In genomic region chr18:46084431-46084830, GRCh38 we compare ENCODE assay signal across 22 cellular contexts. TPM values are rescaled to one million over a fixed set of nuclear protein-coding genes. Genes with fewer than 3 reads are reported as not detected.
DNase-seq lines count a peak whose midpoint lies in the region; ATAC-seq and TF ChIP-seq lines count a peak whose summit lies in the region.
"Had no signal": no experiment of that assay in that cellular context is flagged by ENCODE, and none has a peak within 500 bp of the region (broad histone marks: within the 10 kb centered on the region; RNA-seq: fewer than 3 reads in every experiment).

No MANE protein-coding gene starts in this region.

- CTCF ChIA-PET in Panc1 (lab: Charles Lee), result no interaction called here

- H3K56ac ChIP-seq in mesendoderm (ENCODE audit: low read length), result no peak overlapping the region

- H4K8ac ChIP-seq in mesendoderm (ENCODE audit: low read depth, low read length), result no peak overlapping the region

- H3K27me3 Mint-ChIP-seq in activated naive CD8-positive, alpha-beta T cell treated with anti-CD3 and anti-CD28 coated beads, Interleukin-2, amount 50 U/mL, for 24 hours, result no peaks in the 10 kb centered on the region
- no peaks in the 10 kb centered on the region for H3K27me3 Mint-ChIP-seq in activated naive CD8-positive, alpha-beta T cell treated with anti-CD3 and anti-CD28 coated beads for 36 hours

- H3K36me3 ChIP-seq in Panc1 (ENCODE audit: control insufficient read depth, insufficient read depth, low read length) (peaks cover 26% of the 10 kb centered on the region), mesendoderm (ENCODE audit: control insufficient read depth, insufficient read depth, low read length) (peaks cover 15% of the 10 kb centered on the region)

- H3K4me1 ChIP-seq in Panc1 (ENCODE audit: control insufficient read depth, insufficient read depth, low read length) (no peaks in the 10 kb centered on the region), mesendoderm (ENCODE audit: control insufficient read depth, low read depth, low read length) (no peaks in the 10 kb centered on the region)

- peak overlapping the region; percentile 12 for H3K27ac Mint-ChIP-seq in activated naive CD8-positive, alpha-beta T cell treated with anti-CD3 and anti-CD28 coated beads, Interleukin-2, amount 50 U/mL, for 24 hours
- no peak overlapping the region for H3K27ac Mint-ChIP-seq in activated naive CD8-positive, alpha-beta T cell treated with anti-CD3 and anti-CD28 coated beads for 36 hours
- H3K27ac Mint-ChIP-seq: GM23338, H9, HFFc6 had no signal

- no peak overlapping the region for H3K23ac ChIP-seq in mesendoderm (ENCODE audit: low read length)

- H2BK120ac ChIP-seq in mesendoderm (ENCODE audit: low read depth, low read length), result no peak overlapping the region

- POLR2A ChIA-PET in Panc1 (lab: Charles Lee), result no interaction called here

- H2BK5ac ChIP-seq in mesendoderm (ENCODE audit: low read length), result no peak overlapping the region

- H3K4ac ChIP-seq in mesendoderm (ENCODE audit: low read depth, low read length), result no peak overlapping the region

- H3K27ac ChIP-seq in Panc1 (ENCODE audit: low read length) (no peak overlapping the region), mesendoderm (ENCODE audit: low read depth, low read length) (no peak overlapping the region)
- H3K27ac ChIP-seq: C4-2B, SK-N-MC had no signal

- no peak for ATAC-seq in activated naive CD8-positive, alpha-beta T cell treated with anti-CD3 and anti-CD28 coated beads, Interleukin-2, amount 50 U/mL, for 24 hours
- no peak for ATAC-seq in Panc1
- ATAC-seq: GM23338 had no signal

- TF ChIP-seq CTCF in Panc1 (IDR thresholded peaks at IDR 0.05), result no peak

- in situ Hi-C loops in Panc1 (cut with HindIII; ENCODE audit: low pct_unique_long_range_greater_than_20kb, low sequenced_read_pairs), result no loop called here

- no peak overlapping the region for H2BK15ac ChIP-seq in mesendoderm (replicated peaks; ENCODE audit: low read depth)

- no peak overlapping the region for H3K4me2 ChIP-seq in mesendoderm (ENCODE audit: low read length)
- H3K4me2 ChIP-seq: GM23338 had no signal

- H3K9ac ChIP-seq in mesendoderm (ENCODE audit: low read length), result no peak overlapping the region

- H3K27me3 ChIP-seq in Panc1 (ENCODE audit: control insufficient read depth, insufficient read depth, low read length) (no peaks in the 10 kb centered on the region), mesendoderm (ENCODE audit: insufficient read depth, low read length, poor library complexity) (no peaks in the 10 kb centered on the region)

- H2AK5ac ChIP-seq in mesendoderm (ENCODE audit: low read length), result no peak overlapping the region

- no CpG with 5 or more reads among the region's 2 CpGs for WGBS in mesendoderm (ENCODE audit: extremely low coverage, insufficient coverage, low lambda C conversion rate)

- H3K4me1 Mint-ChIP-seq in activated naive CD8-positive, alpha-beta T cell treated with anti-CD3 and anti-CD28 coated beads, Interleukin-2, amount 50 U/mL, for 24 hours, result no peaks in the 10 kb centered on the region
- peaks cover 7% of the 10 kb centered on the region for H3K4me1 Mint-ChIP-seq in activated naive CD8-positive, alpha-beta T cell treated with anti-CD3 and anti-CD28 coated beads for 36 hours
- H3K4me1 Mint-ChIP-seq: GM23338, H9 had no signal

- DNase-seq in activated naive CD8-positive, alpha-beta T cell treated with anti-CD3 and anti-CD28 coated beads, Interleukin-2, amount 50 U/mL, for 24 hours, result no peak
- DNase-seq in activated naive CD8-positive, alpha-beta T cell treated with anti-CD3 and anti-CD28 coated beads for 36 hours, result no peak
- DNase-seq in Panc1 (ENCODE audit: low read depth, low spot score) (no peak), mesendoderm (peak; percentile 91), NCI-H2171 (lab: John Stamatoyannopoulos, UW) (no peak), NCI-H2171 treated with DMSO at 0.1 percent for 48 hours (lab: John Stamatoyannopoulos, UW) (no peak), NOMO-1 treated with DMSO at 0.1 percent for 48 hours (lab: John Stamatoyannopoulos, UW; ENCODE audit: unreplicated experiment) (no peak)
- DNase-seq: H9, HFFc6, KG1, MM.1S, NCI-H1417, NCI-H1694, NCI-H2029 treated with DMSO at 0.1 percent for 48 hours, NCI-H226, NCI-H510A, NCI-H69, OCI-M1, SIG-M5 had no signal

- H3K9me3 Mint-ChIP-seq in activated naive CD8-positive, alpha-beta T cell treated with anti-CD3 and anti-CD28 coated beads, Interleukin-2, amount 50 U/mL, for 24 hours, result no peaks in the 10 kb centered on the region
- no peaks in the 10 kb centered on the region for H3K9me3 Mint-ChIP-seq in activated naive CD8-positive, alpha-beta T cell treated with anti-CD3 and anti-CD28 coated beads for 36 hours
- H3K9me3 Mint-ChIP-seq: GM23338, H9, HFFc6 had no signal

- intact Hi-C loops in Panc1 (cut with micrococcal nuclease; ENCODE audit: unreplicated experiment), result no loop called here

- H3K9me3 ChIP-seq in Panc1 (ENCODE audit: control insufficient read depth, insufficient read depth, low read depth, low read length), result no peaks in the 10 kb centered on the region

- H3K4me3 Mint-ChIP-seq in activated naive CD8-positive, alpha-beta T cell treated with anti-CD3 and anti-CD28 coated beads, Interleukin-2, amount 50 U/mL, for 24 hours, result no peak overlapping the region
- H3K4me3 Mint-ChIP-seq in activated naive CD8-positive, alpha-beta T cell treated with anti-CD3 and anti-CD28 coated beads for 36 hours, result no peak overlapping the region
- H3K4me3 Mint-ChIP-seq: GM23338, H9, HFFc6 had no signal

- peaks cover 1% of the 10 kb centered on the region for H3K79me1 ChIP-seq in mesendoderm (ENCODE audit: low read length)

- H3K4me3 ChIP-seq in Panc1 (ENCODE audit: low read depth in 2 of 2, low read length in 2 of 2) (no peak overlapping the region), mesendoderm (ENCODE audit: low read length) (no peak overlapping the region)
- H3K4me3 ChIP-seq: GM23338, SK-N-MC had no signal

- BruUV-seq in Panc1 (replicated peaks; lab: Mats Ljungman, UMichigan), result TSS peak; percentile 34

- peaks cover 70% of the 10 kb centered on the region for H3K36me3 Mint-ChIP-seq in activated naive CD8-positive, alpha-beta T cell treated with anti-CD3 and anti-CD28 coated beads, Interleukin-2, amount 50 U/mL, for 24 hours (ENCODE audit: low read depth)
- peaks cover 49% of the 10 kb centered on the region for H3K36me3 Mint-ChIP-seq in activated naive CD8-positive, alpha-beta T cell treated with anti-CD3 and anti-CD28 coated beads for 36 hours

- H3K18ac ChIP-seq in mesendoderm (ENCODE audit: low read length), result no peak overlapping the region

- no peak overlapping the region for H4K5ac ChIP-seq in mesendoderm (ENCODE audit: low read length)

- H3K79me2 ChIP-seq in mesendoderm (ENCODE audit: control insufficient read depth, insufficient read depth, low read length), result no peaks in the 10 kb centered on the region

RNA-seq across cellular contexts. Expression of gene PSTPIP2, which starts 12.4 kb away (rescaled TPM):
- total RNA-seq in activated naive CD8-positive, alpha-beta T cell treated with anti-CD3 and anti-CD28 coated beads for 36 hours, result 10 to 100 TPM; 21.6 to 22.0 TPM
- 0.39 TPM for total RNA-seq in Panc1 (2021; ENCODE audit: unreplicated experiment)
- polyA plus RNA-seq in Panc1 (2012; ENCODE audit: insufficient read length), result 0.40 TPM
- 1.7 TPM for polyA plus RNA-seq in mesendoderm (2013, experiment 1 of 2)
- 1.9 TPM for polyA plus RNA-seq in mesendoderm (2013, experiment 2 of 2)

RNA-seq across cellular contexts. Expression of gene ATP5F1A, which starts 13.7 kb away (rescaled TPM):
- total RNA-seq in activated naive CD8-positive, alpha-beta T cell treated with anti-CD3 and anti-CD28 coated beads for 36 hours, result 100 to 1,000 TPM; 519 to 526 TPM
- 298 TPM for total RNA-seq in Panc1 (2021; ENCODE audit: unreplicated experiment)
- polyA plus RNA-seq in Panc1 (2012; ENCODE audit: insufficient read length), result 248 TPM
- polyA plus RNA-seq in mesendoderm (2013, experiment 1 of 2), result 381 TPM
- polyA plus RNA-seq in mesendoderm (2013, experiment 2 of 2), result 380 TPM

RNA-seq across cellular contexts. Expression of gene HAUS1, which starts 19.8 kb away (rescaled TPM):
- 10 to 100 TPM; 61.1 to 66.3 TPM for total RNA-seq in activated naive CD8-positive, alpha-beta T cell treated with anti-CD3 and anti-CD28 coated beads for 36 hours
- 28.4 TPM for total RNA-seq in Panc1 (2021; ENCODE audit: unreplicated experiment)
- 13.9 TPM for polyA plus RNA-seq in Panc1 (2012; ENCODE audit: insufficient read length)
- polyA plus RNA-seq in mesendoderm (2013, experiment 1 of 2), result 148 TPM
- polyA plus RNA-seq in mesendoderm (2013, experiment 2 of 2), result 213 TPM

Comparison
In these comparisons a context has a peak if more than half of its experiments do, and no peak if none do; other contexts are left out.
1. RNA of gene PSTPIP2, which starts 12.4 kb away (total RNA-seq): 21.6 to 22.0 TPM in activated naive CD8-positive, alpha-beta T cell treated with anti-CD3 and anti-CD28 coated beads for 36 hours; 0.39 TPM in Panc1 (single experiment); every median in the first group is over 10 times any median in the second.